In the genomic region with DNA sequence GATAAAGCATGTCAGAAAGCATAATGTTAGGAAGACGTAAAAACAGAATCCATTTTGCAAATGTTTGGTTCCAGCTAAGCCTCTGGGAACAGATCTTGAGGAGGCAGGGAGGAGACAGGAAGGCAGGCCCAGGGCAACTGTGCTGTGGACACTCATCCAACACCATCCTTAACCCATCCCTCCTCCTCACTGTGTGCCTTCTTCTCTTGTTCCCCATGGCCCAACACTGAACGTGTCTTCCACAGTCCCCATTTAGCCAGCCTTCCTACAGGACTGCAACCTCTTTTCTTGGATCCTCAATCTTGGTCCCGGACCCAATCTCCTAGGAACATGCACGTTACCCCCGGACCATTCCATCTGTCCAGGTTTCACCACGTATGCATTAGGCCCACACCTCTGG, we compare ENCODE assay signal across 30 cellular contexts. TPM values are rescaled to one million over a fixed set of nuclear protein-coding genes. Genes with fewer than 3 reads are reported as not detected.
"Had no signal": no experiment of that assay in that cellular context is flagged by ENCODE, and none has a peak within 500 bp of the region (broad histone marks: within the 10 kb centered on the region; RNA-seq: fewer than 3 reads in every experiment).

No MANE protein-coding gene starts in this region.

- H3K4me3 Mint-ChIP-seq: activated CD4-positive, alpha-beta T cell treated with anti-CD3 and anti-CD28 coated beads, Interleukin-2, amount 10 ng/mL, durations not matched to agents 7 days and 5 days; activated CD8-positive, alpha-beta T cell treated with anti-CD3 and anti-CD28 coated beads, Interleukin-2, amount 10 ng/mL, durations not matched to agents 7 days and 5 days; activated naive CD4-positive, alpha-beta T cell treated with anti-CD3 and anti-CD28 coated beads, Interleukin-2, amount 10 ng/mL, durations not matched to agents 7 days and 5 days; activated naive CD8-positive, alpha-beta T cell had no signal

- H3K9me3 Mint-ChIP-seq: activated CD4-positive, alpha-beta T cell treated with anti-CD3 and anti-CD28 coated beads, Interleukin-2, amount 10 ng/mL, durations not matched to agents 7 days and 5 days; activated naive CD4-positive, alpha-beta T cell treated with anti-CD3 and anti-CD28 coated beads, Interleukin-2, amount 10 ng/mL, durations not matched to agents 7 days and 5 days had no signal

- H3K4me1 Mint-ChIP-seq: activated naive CD4-positive, alpha-beta T cell treated with anti-CD3 and anti-CD28 coated beads, Interleukin-2, amount 10 ng/mL, durations not matched to agents 7 days and 5 days had no signal

- H3K4me1 ChIP-seq: ascending aorta, breast epithelium had no signal

- H3K27me3 ChIP-seq: ascending aorta, breast epithelium had no signal

- H3K27me3 Mint-ChIP-seq: activated CD4-positive, alpha-beta T cell treated with anti-CD3 and anti-CD28 coated beads, Interleukin-2, amount 10 ng/mL, durations not matched to agents 7 days and 5 days; activated naive CD8-positive, alpha-beta T cell had no signal

- H3K36me3 Mint-ChIP-seq: activated naive CD4-positive, alpha-beta T cell treated with anti-CD3 and anti-CD28 coated beads, Interleukin-2, amount 10 ng/mL, durations not matched to agents 7 days and 5 days; activated naive CD8-positive, alpha-beta T cell had no signal

- H3K27ac ChIP-seq: ascending aorta, breast epithelium, PC-9, RWPE1, WERI-Rb-1 had no signal

- H3K4me2 ChIP-seq: PC-9 had no signal

- FAIRE-seq: RCC 7860 had no signal

- H2AFZ ChIP-seq: PC-9 had no signal

- H3K36me3 ChIP-seq: ascending aorta, breast epithelium, WERI-Rb-1 had no signal

- H3K4me3 ChIP-seq: ascending aorta, breast epithelium, PC-9 had no signal

- H3K27ac Mint-ChIP-seq: activated CD4-positive, alpha-beta T cell treated with anti-CD3 and anti-CD28 coated beads, Interleukin-2, amount 10 ng/mL, durations not matched to agents 7 days and 5 days; activated CD8-positive, alpha-beta T cell treated with anti-CD3 and anti-CD28 coated beads, Interleukin-2, amount 10 ng/mL, durations not matched to agents 7 days and 5 days; activated naive CD4-positive, alpha-beta T cell treated with anti-CD3 and anti-CD28 coated beads, Interleukin-2, amount 10 ng/mL, durations not matched to agents 7 days and 5 days; activated naive CD8-positive, alpha-beta T cell had no signal

- DNase-seq: activated CD4-positive, alpha-beta T cell treated with anti-CD3 and anti-CD28 coated beads for 1 hour; activated CD4-positive, alpha-beta T cell treated with anti-CD3 and anti-CD28 coated beads, Interleukin-2, amount 10 ng/mL, durations not matched to agents 7 days and 5 days; activated CD4-positive, alpha-beta T cell treated with anti-CD3 and anti-CD28 coated beads, Interleukin-2, amount 50 U/mL, for 48 hours; activated CD4-positive, CD25-positive, alpha-beta regulatory T cell; activated CD8-positive, alpha-beta T cell treated with anti-CD3 and anti-CD28 coated beads, Interleukin-2, amount 10 ng/mL, durations not matched to agents 7 days and 5 days; activated effector memory CD4-positive, alpha-beta T cell treated with Interleukin-2 at 50 U/mL for 16 hours; activated naive CD4-positive, alpha-beta T cell treated with anti-CD3 and anti-CD28 coated beads, Interleukin-2, amount 10 ng/mL, durations not matched to agents 7 days and 5 days; activated T-cell treated with anti-CD3 and anti-CD28 coated beads, Interleukin-2, amount 50 U/mL, for 48 hours; amygdala; NCI-H1105; NCI-H187; NCI-H2029 treated with DMSO at 0.1 percent for 48 hours; NCI-H2107; NCI-H2171; NCI-H510A; NCI-H526; NCI-H748 treated with DMSO at 0.1 percent for 48 hours; NK-92 treated with Interleukin-12 subunit alpha and Interleukin-12 subunit beta, amount 100 ng/mL, for 24 hours; PC-9; Right ventricle myocardium superior; SW 1271; T-helper 1 cell; T1000; WERI-Rb-1 had no signal

- H3K9me3 ChIP-seq: ascending aorta, breast epithelium had no signal

- ATAC-seq: activated CD8-positive, alpha-beta T cell treated with anti-CD3 and anti-CD28 coated beads, Interleukin-2, amount 10 ng/mL, durations not matched to agents 7 days and 5 days had no signal

RNA-seq across cellular contexts. Expression of gene C2CD4B, which starts 15.4 kb away (rescaled TPM):
- total RNA-seq: activated CD4-positive, alpha-beta T cell treated with anti-CD3 and anti-CD28 coated beads, Interleukin-2, amount 10 ng/mL, durations not matched to agents 7 days and 5 days; activated CD8-positive, alpha-beta T cell treated with anti-CD3 and anti-CD28 coated beads, Interleukin-2, amount 10 ng/mL, durations not matched to agents 7 days and 5 days; M059J; PC-9 had no signal
